31 cellular contexts compared by ENCODE assay signal in genomic region chr9:81080900-81081299, GRCh38.
"Had no signal": no experiment of that assay in that cellular context is flagged by ENCODE, and none has a peak within 500 bp of the region (broad histone marks: within the 10 kb centered on the region; RNA-seq: fewer than 3 reads in every experiment).

No MANE protein-coding gene starts in this region.

- H3K27ac Mint-ChIP-seq: activated CD4-positive, alpha-beta memory T cell treated with anti-CD3 and anti-CD28 coated beads for 36 hours; activated CD4-positive, alpha-beta T cell treated with anti-CD3 and anti-CD28 coated beads for 36 hours; activated CD4-positive, alpha-beta T cell treated with anti-CD3 and anti-CD28 coated beads, Interleukin-2, amount 10 ng/mL, durations not matched to agents 24 days and 14 days; activated CD8-positive, alpha-beta memory T cell treated with anti-CD3 and anti-CD28 coated beads, Interleukin-2, amount 10 ng/mL, durations not matched to agents 7 days and 5 days; activated CD8-positive, alpha-beta T cell treated with anti-CD3 and anti-CD28 coated beads, Interleukin-2, amount 10 ng/mL, durations not matched to agents 7 days and 5 days; activated naive CD4-positive, alpha-beta T cell treated with anti-CD3 and anti-CD28 coated beads for 36 hours; activated naive CD4-positive, alpha-beta T cell treated with anti-CD3 and anti-CD28 coated beads, Interleukin-2, amount 50 U/mL, for 24 hours; activated naive CD8-positive, alpha-beta T cell treated with anti-CD3 and anti-CD28 coated beads for 36 hours; activated naive CD8-positive, alpha-beta T cell treated with anti-CD3 and anti-CD28 coated beads, Interleukin-2, amount 50 U/mL, for 24 hours; activated T-helper 1 cell treated with anti-CD3 and anti-CD28 coated beads, Interleukin-12 subunit alpha, Interleukin-12 subunit beta, Interleukin-2, Interleukin-4 antibody, amounts not matched to agents 30 ng/mL and 10 ng/mL and 1 ng/mL, durations not matched to agents 14 hours and 24 hours and 36 hours; activated T-helper 2 cell treated with anti-CD3 and anti-CD28 coated beads, Interferon-gamma antibody, Interleukin-2, Interleukin-4, amounts not matched to agents 10 μg/mL and 5 μg/mL and 100 μg/mL, durations not matched to agents 14 hours and 24 hours and 36 hours; brain; effector memory CD8-positive, alpha-beta T cell had no signal

- H3K27me3 ChIP-seq: esophagus muscularis mucosa had no signal

- H3K4me3 ChIP-seq: coronary artery, esophagus muscularis mucosa had no signal

- H3K4me1 Mint-ChIP-seq: activated CD4-positive, alpha-beta T cell treated with anti-CD3 and anti-CD28 coated beads for 36 hours; activated CD4-positive, alpha-beta T cell treated with anti-CD3 and anti-CD28 coated beads, Interleukin-2, amount 10 ng/mL, durations not matched to agents 24 days and 14 days; activated CD8-positive, alpha-beta memory T cell treated with anti-CD3 and anti-CD28 coated beads, Interleukin-2, amount 10 ng/mL, durations not matched to agents 7 days and 5 days; activated naive CD4-positive, alpha-beta T cell treated with anti-CD3 and anti-CD28 coated beads, Interleukin-2, amount 50 U/mL, for 24 hours; activated naive CD8-positive, alpha-beta T cell treated with anti-CD3 and anti-CD28 coated beads for 36 hours; activated naive CD8-positive, alpha-beta T cell treated with anti-CD3 and anti-CD28 coated beads, Interleukin-2, amount 50 U/mL, for 24 hours; central memory CD8-positive, alpha-beta T cell had no signal

- H3K4me3 Mint-ChIP-seq: activated CD4-positive, alpha-beta memory T cell treated with anti-CD3 and anti-CD28 coated beads for 36 hours; activated CD4-positive, alpha-beta T cell treated with anti-CD3 and anti-CD28 coated beads for 36 hours; activated CD4-positive, alpha-beta T cell treated with anti-CD3 and anti-CD28 coated beads, Interleukin-2, amount 10 ng/mL, durations not matched to agents 24 days and 14 days; activated CD8-positive, alpha-beta memory T cell treated with anti-CD3 and anti-CD28 coated beads, Interleukin-2, amount 10 ng/mL, durations not matched to agents 7 days and 5 days; activated CD8-positive, alpha-beta T cell treated with anti-CD3 and anti-CD28 coated beads, Interleukin-2, amount 10 ng/mL, durations not matched to agents 7 days and 5 days; activated naive CD4-positive, alpha-beta T cell treated with anti-CD3 and anti-CD28 coated beads for 36 hours; activated naive CD4-positive, alpha-beta T cell treated with anti-CD3 and anti-CD28 coated beads, Interleukin-2, amount 50 U/mL, for 24 hours; activated naive CD8-positive, alpha-beta T cell treated with anti-CD3 and anti-CD28 coated beads for 36 hours; activated naive CD8-positive, alpha-beta T cell treated with anti-CD3 and anti-CD28 coated beads, Interleukin-2, amount 50 U/mL, for 24 hours; activated T-helper 1 cell treated with anti-CD3 and anti-CD28 coated beads, Interleukin-12 subunit alpha, Interleukin-12 subunit beta, Interleukin-2, Interleukin-4 antibody, amounts not matched to agents 30 ng/mL and 10 ng/mL and 1 ng/mL, durations not matched to agents 14 hours and 24 hours and 36 hours; brain; central memory CD8-positive, alpha-beta T cell; effector memory CD8-positive, alpha-beta T cell had no signal

- H3K27me3 Mint-ChIP-seq: activated CD4-positive, alpha-beta memory T cell treated with anti-CD3 and anti-CD28 coated beads for 36 hours; activated CD4-positive, alpha-beta T cell treated with anti-CD3 and anti-CD28 coated beads, Interleukin-2, amount 10 ng/mL, durations not matched to agents 24 days and 14 days; activated CD8-positive, alpha-beta memory T cell treated with anti-CD3 and anti-CD28 coated beads, Interleukin-2, amount 10 ng/mL, durations not matched to agents 7 days and 5 days; activated naive CD4-positive, alpha-beta T cell treated with anti-CD3 and anti-CD28 coated beads, Interleukin-2, amount 50 U/mL, for 24 hours; activated naive CD8-positive, alpha-beta T cell treated with anti-CD3 and anti-CD28 coated beads for 36 hours; activated naive CD8-positive, alpha-beta T cell treated with anti-CD3 and anti-CD28 coated beads, Interleukin-2, amount 50 U/mL, for 24 hours; central memory CD8-positive, alpha-beta T cell; effector memory CD8-positive, alpha-beta T cell had no signal

- H3K36me3 ChIP-seq: esophagus muscularis mucosa had no signal

- H3K9me3 Mint-ChIP-seq: activated CD4-positive, alpha-beta memory T cell treated with anti-CD3 and anti-CD28 coated beads for 36 hours; activated CD4-positive, alpha-beta T cell treated with anti-CD3 and anti-CD28 coated beads, Interleukin-2, amount 10 ng/mL, durations not matched to agents 24 days and 14 days; activated naive CD4-positive, alpha-beta T cell treated with anti-CD3 and anti-CD28 coated beads, Interleukin-2, amount 50 U/mL, for 24 hours; activated naive CD8-positive, alpha-beta T cell treated with anti-CD3 and anti-CD28 coated beads for 36 hours had no signal

- H3K36me3 Mint-ChIP-seq: activated CD4-positive, alpha-beta memory T cell treated with anti-CD3 and anti-CD28 coated beads for 36 hours; activated CD8-positive, alpha-beta memory T cell treated with anti-CD3 and anti-CD28 coated beads, Interleukin-2, amount 10 ng/mL, durations not matched to agents 7 days and 5 days; activated naive CD4-positive, alpha-beta T cell treated with anti-CD3 and anti-CD28 coated beads, Interleukin-2, amount 50 U/mL, for 24 hours; activated naive CD8-positive, alpha-beta T cell treated with anti-CD3 and anti-CD28 coated beads for 36 hours; brain had no signal

- FAIRE-seq: bronchial epithelial cell had no signal

- H3K9me3 ChIP-seq: esophagus muscularis mucosa had no signal

- DNase-seq: activated CD4-positive, alpha-beta memory T cell treated with anti-CD3 and anti-CD28 coated beads for 36 hours; activated CD4-positive, alpha-beta T cell treated with anti-CD3 and anti-CD28 coated beads for 36 hours; activated CD4-positive, alpha-beta T cell treated with anti-CD3 and anti-CD28 coated beads, Interleukin-2, amount 10 ng/mL, durations not matched to agents 24 days and 14 days; activated CD4-positive, CD25-positive, alpha-beta regulatory T cell; activated CD4-positive, CD25-positive, alpha-beta regulatory T cell treated with anti-CD3 and anti-CD28 coated beads, Interleukin-2, amount 50 U/mL, for 72 hours; activated CD8-positive, alpha-beta memory T cell treated with anti-CD3 and anti-CD28 coated beads, Interleukin-2, amount 10 ng/mL, durations not matched to agents 7 days and 5 days; activated CD8-positive, alpha-beta memory T cell treated with anti-CD3 and anti-CD28 coated beads, Interleukin-2, amount 50 U/mL, for 4 hours; activated CD8-positive, alpha-beta T cell treated with anti-CD3 and anti-CD28 coated beads, Interleukin-2, amount 10 ng/mL, durations not matched to agents 7 days and 5 days; activated effector memory CD4-positive, alpha-beta T cell treated with anti-CD3 and anti-CD28 coated beads, Interleukin-2, amount 50 U/mL, for 16 hours; activated naive CD4-positive, alpha-beta T cell treated with anti-CD3 and anti-CD28 coated beads for 36 hours; activated naive CD8-positive, alpha-beta T cell treated with anti-CD3 and anti-CD28 coated beads for 36 hours; activated naive CD8-positive, alpha-beta T cell treated with anti-CD3 and anti-CD28 coated beads, Interleukin-2, amount 50 U/mL, for 24 hours; activated T-cell treated with anti-CD3 and anti-CD28 coated beads, Interleukin-2, amount 50 U/mL, for 1 hour; activated T-cell treated with anti-CD3 and anti-CD28 coated beads, Interleukin-2, amount 50 U/mL, for 48 hours; amniotic stem cell; anterior cingulate cortex; dermis blood vessel endothelial cell; effector CD4-positive, alpha-beta T cell; effector memory CD8-positive, alpha-beta T cell; erythroblast; foreskin melanocyte; head of caudate nucleus; T-helper 2 cell had no signal

- H3K27ac ChIP-seq: coronary artery, esophagus muscularis mucosa had no signal

- ATAC-seq: activated CD4-positive, alpha-beta T cell treated with anti-CD3 and anti-CD28 coated beads for 36 hours; activated CD8-positive, alpha-beta memory T cell treated with anti-CD3 and anti-CD28 coated beads, Interleukin-2, amount 10 ng/mL, durations not matched to agents 7 days and 5 days; activated CD8-positive, alpha-beta T cell treated with anti-CD3 and anti-CD28 coated beads, Interleukin-2, amount 10 ng/mL, durations not matched to agents 7 days and 5 days; activated naive CD8-positive, alpha-beta T cell treated with anti-CD3 and anti-CD28 coated beads, Interleukin-2, amount 50 U/mL, for 24 hours; effector memory CD8-positive, alpha-beta T cell had no signal
